25 cellular contexts compared by ENCODE assay signal in genomic region chr3:45896069-45896468, GRCh38. TPM values are rescaled to one million over a fixed set of nuclear protein-coding genes. Genes with fewer than 3 reads are reported as not detected.
"Had no signal": no experiment of that assay in that cellular context is flagged by ENCODE, and none has a peak within 500 bp of the region (broad histone marks: within the 10 kb centered on the region; RNA-seq: fewer than 3 reads in every experiment).

No MANE protein-coding gene starts in this region.

- DNase-seq: activated CD4-positive, alpha-beta T cell treated with anti-CD3 and anti-CD28 coated beads, Interleukin-2, amount 10 ng/mL, durations not matched to agents 7 days and 5 days; activated CD8-positive, alpha-beta T cell treated with anti-CD3 and anti-CD28 coated beads, Interleukin-2, amount 10 ng/mL, durations not matched to agents 7 days and 5 days; activated naive CD4-positive, alpha-beta T cell treated with anti-CD3 and anti-CD28 coated beads for 36 hours; activated naive CD8-positive, alpha-beta T cell treated with anti-CD3 and anti-CD28 coated beads, Interleukin-2, amount 50 U/mL, for 24 hours; activated T-cell treated with anti-CD3 and anti-CD28 coated beads, Interleukin-2, amount 50 U/mL, for 4 hours; colonic mucosa; gastrocnemius medialis; head of caudate nucleus; kidney; naive thymus-derived CD4-positive, alpha-beta T cell; right cardiac atrium; stimulated activated CD4-positive, alpha-beta T cell treated with anti-CD3 and anti-CD28 coated beads, Interleukin-4, amount 100 ng/mL, for 1 hour; stimulated activated naive CD8-positive, alpha-beta T cell treated with anti-CD3 and anti-CD28 coated beads, Interleukin-15, amount 100 ng/mL, for 72 hours; T-helper 9 cell; upper lobe of left lung had no signal

- H3K4me3 ChIP-seq: ascending aorta, colonic mucosa, gastrocnemius medialis, neural progenitor cell, skin epidermis, upper lobe of left lung had no signal

- H3K27me3 ChIP-seq: ascending aorta, colonic mucosa, gastrocnemius medialis, neural progenitor cell, upper lobe of left lung had no signal

- H3K9me3 ChIP-seq: ascending aorta, colonic mucosa, gastrocnemius medialis, upper lobe of left lung had no signal

- H3K4me1 ChIP-seq: ascending aorta, colonic mucosa, gastrocnemius medialis, neural progenitor cell, upper lobe of left lung had no signal

- H3K27ac ChIP-seq: ascending aorta, colonic mucosa, gastrocnemius medialis, neural progenitor cell, skin epidermis, upper lobe of left lung had no signal

- ATAC-seq: activated CD4-positive, CD25-positive, alpha-beta regulatory T cell treated with anti-CD3 and anti-CD28 coated beads, Interleukin-2, amount 50 U/mL, for 24 hours; activated CD8-positive, alpha-beta T cell treated with anti-CD3 and anti-CD28 coated beads, Interleukin-2, amount 10 ng/mL, durations not matched to agents 7 days and 5 days; activated naive CD8-positive, alpha-beta T cell treated with anti-CD3 and anti-CD28 coated beads, Interleukin-2, amount 50 U/mL, for 24 hours; activated T-cell treated with anti-CD3 and anti-CD28 coated beads, Interleukin-2, amount 50 U/mL, for 4 hours; gastrocnemius medialis; naive thymus-derived CD4-positive, alpha-beta T cell; right cardiac atrium; stimulated activated naive CD8-positive, alpha-beta T cell treated with anti-CD3 and anti-CD28 coated beads, Interleukin-15, amount 100 ng/mL, for 72 hours had no signal

- H3K36me3 ChIP-seq: ascending aorta, colonic mucosa, gastrocnemius medialis, neural progenitor cell, upper lobe of left lung had no signal

RNA-seq across cellular contexts. Expression of gene CCR9, which starts 9.7 kb away (rescaled TPM):
- total RNA-seq: activated naive CD4-positive, alpha-beta T cell treated with anti-CD3 and anti-CD28 coated beads for 36 hours; activated T-cell treated with anti-CD3 and anti-CD28 coated beads, Interleukin-2, amount 50 U/mL, for 4 hours; ascending aorta; lung microvascular endothelial cell; osteoblast; progenitor cell of endocrine pancreas; right cardiac atrium; temporal lobe had no signal
- polyA plus RNA-seq: esophagus, right cardiac atrium had no signal

RNA-seq across cellular contexts. Expression of gene CXCR6, which starts 47.2 kb away (rescaled TPM):
- total RNA-seq: left lobe of liver, lung microvascular endothelial cell, osteoblast, progenitor cell of endocrine pancreas, temporal lobe had no signal
